25 cellular contexts compared by ENCODE assay signal in genomic region chr17:30225112-30225511, GRCh38. TPM values are rescaled to one million over a fixed set of nuclear protein-coding genes. Genes with fewer than 3 reads are reported as not detected.
DNase-seq lines count a peak whose midpoint lies in the region; ATAC-seq and TF ChIP-seq lines count a peak whose summit lies in the region.
"Had no signal": no experiment of that assay in that cellular context is flagged by ENCODE, and none has a peak within 500 bp of the region (broad histone marks: within the 10 kb centered on the region; RNA-seq: fewer than 3 reads in every experiment).

No MANE protein-coding gene starts in this region.

- H3K4me3 ChIP-seq in Caco-2 (ENCODE audit: low read depth, low read length) (no peak overlapping the region), Peyer's patch (no peak overlapping the region), right atrium auricular region (no peak overlapping the region)
- H3K4me3 ChIP-seq: gastrocnemius medialis, lower lobe of right lung, transverse colon had no signal

- H3K27me3 ChIP-seq in Caco-2 (replicated peaks; ENCODE audit: control insufficient read depth, insufficient read depth, low read length) (no peaks in the 10 kb centered on the region), Peyer's patch (no peaks in the 10 kb centered on the region), foreskin keratinocyte (peaks cover 1% of the 10 kb centered on the region), right atrium auricular region (no peaks in the 10 kb centered on the region)
- H3K27me3 ChIP-seq: transverse colon had no signal

- H3K36me3 ChIP-seq in Caco-2 (ENCODE audit: control insufficient read depth, insufficient read depth, low read length), result no peaks in the 10 kb centered on the region
- H3K36me3 ChIP-seq in Peyer's patch, result no peaks in the 10 kb centered on the region
- no peaks in the 10 kb centered on the region for H3K36me3 ChIP-seq in right atrium auricular region
- H3K36me3 ChIP-seq: gastrocnemius medialis, lower lobe of right lung, transverse colon had no signal

- H3K4me3 Mint-ChIP-seq in Caco-2 (ENCODE audit: unreplicated experiment), result peak overlapping the region; percentile 61
- H3K4me3 Mint-ChIP-seq in nephron progenitor cell, result no peak overlapping the region
- H3K4me3 Mint-ChIP-seq in HFFc6, result no peak overlapping the region
- H3K4me3 Mint-ChIP-seq: activated CD4-positive, alpha-beta memory T cell treated with anti-CD3 and anti-CD28 coated beads for 36 hours; activated naive CD4-positive, alpha-beta T cell treated with anti-CD3 and anti-CD28 coated beads for 36 hours; CD4-positive, alpha-beta T cell; endodermal cell; naive thymus-derived CD8-positive, alpha-beta T cell; stimulated activated effector memory CD8-positive, alpha-beta T cell treated with anti-CD3 and anti-CD28 coated beads, Interleukin-12 subunit alpha, Interleukin-12 subunit beta, amount 100 ng/mL, for 72 hours had no signal

- DNase-seq in Caco-2 (no peak), M059J (ENCODE audit: low read depth) (peak; percentile 52), Peyer's patch (no peak), foreskin keratinocyte (peak in 1 of 2 donors; percentile 70), nephron progenitor cell (no peak), HFFc6 (no peak), right atrium auricular region (ENCODE audit: low spot score) (no peak)
- DNase-seq: activated CD4-positive, alpha-beta memory T cell treated with anti-CD3 and anti-CD28 coated beads for 36 hours; activated CD4-positive, alpha-beta T cell treated with anti-CD3 and anti-CD28 coated beads for 1 hour; activated naive CD4-positive, alpha-beta T cell treated with anti-CD3 and anti-CD28 coated beads for 36 hours; CD4-positive, alpha-beta T cell; dermis blood vessel endothelial cell; endodermal cell; gastrocnemius medialis; lower lobe of right lung; naive thymus-derived CD8-positive, alpha-beta T cell; NCI-H1105; NCI-H1930; NCI-H526 treated with DMSO at 0.1 percent for 48 hours; occipital lobe; T-helper 2 cell; transverse colon had no signal

- BruUV-seq in Caco-2 (replicated peaks; lab: Mats Ljungman, UMichigan), result no TSS peak

- POLR2A ChIA-PET in Caco-2 (lab: Charles Lee), result interaction anchor here (0.6 to 1.9 kb wide), 2 partner anchors 10 to 17 kb away, joined by 3 to 6 read pairs; partner anchors contain the start of gene SLC6A4

- H3K27me3 Mint-ChIP-seq in Caco-2 (ENCODE audit: insufficient read depth, unreplicated experiment), result no peaks in the 10 kb centered on the region
- peaks cover 28% of the 10 kb centered on the region for H3K27me3 Mint-ChIP-seq in nephron progenitor cell (ENCODE audit: low read depth, poor library complexity)
- peaks cover 31% of the 10 kb centered on the region for H3K27me3 Mint-ChIP-seq in HFFc6 (ENCODE audit: insufficient read depth)

- H3K36me3 Mint-ChIP-seq in Caco-2 (ENCODE audit: insufficient read depth, unreplicated experiment) (peaks cover 16% of the 10 kb centered on the region), nephron progenitor cell (ENCODE audit: low read depth) (no peaks in the 10 kb centered on the region), HFFc6 (ENCODE audit: low read depth) (no peaks in the 10 kb centered on the region)
- H3K36me3 Mint-ChIP-seq: activated CD4-positive, alpha-beta memory T cell treated with anti-CD3 and anti-CD28 coated beads for 36 hours; naive thymus-derived CD8-positive, alpha-beta T cell; stimulated activated effector memory CD8-positive, alpha-beta T cell treated with anti-CD3 and anti-CD28 coated beads, Interleukin-12 subunit alpha, Interleukin-12 subunit beta, amount 100 ng/mL, for 72 hours had no signal

- no peaks in the 10 kb centered on the region for H3K9me3 ChIP-seq in Caco-2
- H3K9me3 ChIP-seq in Peyer's patch, result no peaks in the 10 kb centered on the region
- no peaks in the 10 kb centered on the region for H3K9me3 ChIP-seq in right atrium auricular region
- H3K9me3 ChIP-seq: gastrocnemius medialis, lower lobe of right lung, transverse colon had no signal

- peak overlapping the region; percentile 93 for H3K27ac Mint-ChIP-seq in Caco-2 (ENCODE audit: unreplicated experiment)
- H3K27ac Mint-ChIP-seq in nephron progenitor cell, result no peak overlapping the region
- no peak overlapping the region for H3K27ac Mint-ChIP-seq in HFFc6
- H3K27ac Mint-ChIP-seq: activated CD4-positive, alpha-beta memory T cell treated with anti-CD3 and anti-CD28 coated beads for 36 hours; activated naive CD4-positive, alpha-beta T cell treated with anti-CD3 and anti-CD28 coated beads for 36 hours; CD4-positive, alpha-beta T cell; endodermal cell; naive thymus-derived CD8-positive, alpha-beta T cell; stimulated activated effector memory CD8-positive, alpha-beta T cell treated with anti-CD3 and anti-CD28 coated beads, Interleukin-12 subunit alpha, Interleukin-12 subunit beta, amount 100 ng/mL, for 72 hours had no signal

- ATAC-seq in foreskin keratinocyte, result peak; percentile 77
- ATAC-seq in HG03565 (IDR thresholded peaks at IDR 0.05; ENCODE audit: unreplicated experiment), result no peak
- ATAC-seq: gastrocnemius medialis; lower lobe of right lung; naive thymus-derived CD8-positive, alpha-beta T cell; SK-N-SH treated with all-trans-retinoic acid at 6 μM for 48 hours; stimulated activated effector memory CD8-positive, alpha-beta T cell treated with anti-CD3 and anti-CD28 coated beads, Interleukin-12 subunit alpha, Interleukin-12 subunit beta, amount 100 ng/mL, for 72 hours had no signal

- no peaks in the 10 kb centered on the region for H3K9me3 Mint-ChIP-seq in Caco-2 (ENCODE audit: unreplicated experiment)
- no peaks in the 10 kb centered on the region for H3K9me3 Mint-ChIP-seq in nephron progenitor cell
- H3K9me3 Mint-ChIP-seq in HFFc6, result no peaks in the 10 kb centered on the region
- H3K9me3 Mint-ChIP-seq: activated CD4-positive, alpha-beta memory T cell treated with anti-CD3 and anti-CD28 coated beads for 36 hours; activated naive CD4-positive, alpha-beta T cell treated with anti-CD3 and anti-CD28 coated beads for 36 hours; CD4-positive, alpha-beta T cell; endodermal cell; naive thymus-derived CD8-positive, alpha-beta T cell; stimulated activated effector memory CD8-positive, alpha-beta T cell treated with anti-CD3 and anti-CD28 coated beads, Interleukin-12 subunit alpha, Interleukin-12 subunit beta, amount 100 ng/mL, for 72 hours had no signal

- CTCF ChIA-PET in Caco-2 (lab: Charles Lee), result interaction anchor here (1.2 to 3.2 kb wide), 3 partner anchors 10 to 111 kb away, joined by 3 to 16 read pairs (median 4); partner anchors contain the start of gene SLC6A4

- H3K4me1 Mint-ChIP-seq in Caco-2 (ENCODE audit: low read depth, unreplicated experiment) (peaks cover 67% of the 10 kb centered on the region), nephron progenitor cell (peaks cover 63% of the 10 kb centered on the region), HFFc6 (ENCODE audit: low read depth) (0 out of 2 replicates have a peak, but pooled peaks cover 7% of the 10 kb centered on the region)
- H3K4me1 Mint-ChIP-seq: naive thymus-derived CD8-positive, alpha-beta T cell had no signal

- no peak for TF ChIP-seq CTCF in Caco-2 (IDR thresholded peaks at IDR 0.05; ENCODE audit: insufficient read depth in 1 of 2, low read depth in 1 of 2, low read length in 1 of 2, severe bottlenecking in 1 of 2, unreplicated experiment in 1 of 2)
- TF ChIP-seq CTCF in Peyer's patch (IDR thresholded peaks at IDR 0.05), result no peak
- TF ChIP-seq CTCF in foreskin keratinocyte (conservative IDR thresholded peaks at IDR 0.05), result no peak
- no peak for TF ChIP-seq CTCF in nephron progenitor cell (IDR thresholded peaks at IDR 0.05)
- TF ChIP-seq CTCF in HFFc6 (IDR thresholded peaks at IDR 0.05), result no peak
- TF ChIP-seq CTCF in right atrium auricular region (IDR thresholded peaks at IDR 0.05), result no peak

- intact Hi-C loops in Caco-2 (cut with micrococcal nuclease; ENCODE audit: unreplicated experiment), result no loop called here

- no peak for TF ChIP-seq POLR2A in Peyer's patch (IDR thresholded peaks at IDR 0.05)

- H3K27ac ChIP-seq in Peyer's patch (peak overlapping the region in 3 of 4 donors; percentile 51 to 87 (median 83)), foreskin keratinocyte (no peak overlapping the region), right atrium auricular region (no peak overlapping the region)
- H3K27ac ChIP-seq: gastrocnemius medialis, lower lobe of right lung, transverse colon had no signal

- H3K4me1 ChIP-seq in Caco-2, result peaks cover 68% of the 10 kb centered on the region
- H3K4me1 ChIP-seq in Peyer's patch, result peaks cover 0 to 31% (median 0%) of the 10 kb centered on the region in 4 donors
- peaks cover 15% of the 10 kb centered on the region for H3K4me1 ChIP-seq in foreskin keratinocyte
- no peaks in the 10 kb centered on the region for H3K4me1 ChIP-seq in right atrium auricular region
- H3K4me1 ChIP-seq: gastrocnemius medialis, lower lobe of right lung, transverse colon had no signal

RNA-seq across cellular contexts. Expression of gene SLC6A4, which starts 10.4 kb away (rescaled TPM):
- total RNA-seq in Caco-2 (2022) (15.0 and 20.6 TPM in 2 replicates), Peyer's patch (100 to 1,000 TPM in 2 of 4 donors, 10 to 100 TPM in 2; 10.7 to 156 (median 109) TPM), foreskin keratinocyte (not detected in 2 replicates), right atrium auricular region (1 to 10 TPM; 2.0 to 7.0 TPM)
- under 0.01 and 0.12 TPM in 2 replicates for total RNA-seq in M059J (2014; rRNA removed; shearing (Covaris generic))
- polyA plus RNA-seq in foreskin keratinocyte, result not detected in 2 replicates
- total RNA-seq in HFFc6 (2021; fragmentation: NEBNext Ultra II Directional; extraction: Animal tissue kit (Norgen Biotek cat#: 25700)), result not detected
- total RNA-seq: activated CD4-positive, alpha-beta memory T cell treated with anti-CD3 and anti-CD28 coated beads for 36 hours; activated naive CD4-positive, alpha-beta T cell treated with anti-CD3 and anti-CD28 coated beads for 36 hours; CD4-positive, alpha-beta T cell; naive thymus-derived CD8-positive, alpha-beta T cell had no signal

Comparison
In these comparisons a context has a peak if more than half of its experiments do, and no peak if none do; other contexts are left out.
1. H3K27ac ChIP-seq: peak in Peyer's patch (3 of 4); none in foreskin keratinocyte (single experiment) and right atrium auricular region (0 of 2).